In genomic region chr3:78901544-78901943, GRCh38 we compare ENCODE assay signal across 23 cellular contexts.
"Had no signal": no experiment of that assay in that cellular context is flagged by ENCODE, and none has a peak within 500 bp of the region (broad histone marks: within the 10 kb centered on the region; RNA-seq: fewer than 3 reads in every experiment).

No MANE protein-coding gene starts in this region.

- H3K27me3 Mint-ChIP-seq: dendritic cell treated with granulocyte-macrophage colony-stimulating factor and Interleukin-4, amounts not matched to agents 40 ng/mL and 50 ng/mL, for 4 days; effector memory CD8-positive, alpha-beta T cell had no signal

- ATAC-seq: effector memory CD8-positive, alpha-beta T cell; esophagus mucosa; gastrocnemius medialis; heart right ventricle; left cardiac atrium; left lung; left ventricle myocardium superior; lower lobe of right lung; mucosa of descending colon had no signal

- H3K27me3 ChIP-seq: colonic mucosa, esophagus squamous epithelium, gastrocnemius medialis, heart right ventricle, left lung had no signal

- H3K27ac Mint-ChIP-seq: dendritic cell treated with granulocyte-macrophage colony-stimulating factor and Interleukin-4, amounts not matched to agents 40 ng/mL and 50 ng/mL, for 4 days; effector memory CD8-positive, alpha-beta T cell; endodermal cell had no signal

- H3K4me3 ChIP-seq: colonic mucosa, esophagus squamous epithelium, gastrocnemius medialis, heart right ventricle, left lung, lower lobe of right lung, mucosa of descending colon had no signal

- H3K36me3 ChIP-seq: colonic mucosa, esophagus squamous epithelium, gastrocnemius medialis, heart right ventricle, left lung, lower lobe of right lung had no signal

- DNase-seq: colonic mucosa; cortex of kidney; effector CD8-positive, alpha-beta T cell; effector memory CD8-positive, alpha-beta T cell; endodermal cell; erythroblast; esophagus squamous epithelium; foreskin melanocyte; gastrocnemius medialis; glutamatergic neuron; head of caudate nucleus; heart right ventricle; hippocampal formation; left cardiac atrium; left lung; left ventricle myocardium superior; lower lobe of right lung; mesenchymal stem cell; mucosa of descending colon had no signal

- H3K9me3 ChIP-seq: colonic mucosa, esophagus squamous epithelium, gastrocnemius medialis, heart right ventricle, left lung, lower lobe of right lung, mucosa of descending colon had no signal

- H3K27ac ChIP-seq: colonic mucosa, epithelial cell of prostate, esophagus squamous epithelium, gastrocnemius medialis, heart right ventricle, left lung, lower lobe of right lung had no signal

- H3K9me3 Mint-ChIP-seq: dendritic cell treated with granulocyte-macrophage colony-stimulating factor and Interleukin-4, amounts not matched to agents 40 ng/mL and 50 ng/mL, for 4 days; endodermal cell; mesothelial cell of epicardium had no signal

- H3K36me3 Mint-ChIP-seq: mesothelial cell of epicardium had no signal

- H3K4me3 Mint-ChIP-seq: dendritic cell treated with granulocyte-macrophage colony-stimulating factor and Interleukin-4, amounts not matched to agents 40 ng/mL and 50 ng/mL, for 4 days; effector memory CD8-positive, alpha-beta T cell; endodermal cell; mesothelial cell of epicardium had no signal
